10 cellular contexts compared by ENCODE assay signal in genomic region chr17:44005527-44005864, GRCh38. TPM values are rescaled to one million over a fixed set of nuclear protein-coding genes. Genes with fewer than 3 reads are reported as not detected.
DNase-seq lines count a peak whose midpoint lies in the region; ATAC-seq and TF ChIP-seq lines count a peak whose summit lies in the region.
"Had no signal": no experiment of that assay in that cellular context is flagged by ENCODE, and none has a peak within 500 bp of the region (broad histone marks: within the 10 kb centered on the region; RNA-seq: fewer than 3 reads in every experiment).

No MANE protein-coding gene starts in this region.

- TF ChIP-seq CTCF in right atrium auricular region (IDR thresholded peaks at IDR 0.05) (no peak), nephron progenitor cell (IDR thresholded peaks at IDR 0.05) (no peak)

- no peak overlapping the region for H3K4me3 Mint-ChIP-seq in nephron progenitor cell

- no peaks in the 10 kb centered on the region for H3K9me3 Mint-ChIP-seq in nephron progenitor cell

- H3K27ac ChIP-seq in right atrium auricular region (peak overlapping the region; percentile 37 to 62), epithelial cell of prostate (peak overlapping the region; percentile 86)

- peaks cover 0 to 21% of the 10 kb centered on the region in 2 donors for H3K27me3 ChIP-seq in right atrium auricular region

- DNase-seq in right atrium auricular region (ENCODE audit: low spot score) (no peak), left cardiac atrium (no peak), epithelial cell of prostate (ENCODE audit: low read depth, low spot score) (no peak), nephron progenitor cell (peak; percentile 30), EL (no peak), NCI-H82 treated with DMSO at 0.1 percent for 48 hours (lab: John Stamatoyannopoulos, UW; ENCODE audit: unreplicated experiment) (no peak), NCI-H69 (lab: John Stamatoyannopoulos, UW) (no peak)
- DNase-seq in activated naive CD4-positive, alpha-beta T cell treated with anti-CD3 and anti-CD28 coated beads, Interleukin-2, amount 50 U/mL, for 16 hours = no peak

- H3K4me1 Mint-ChIP-seq in nephron progenitor cell = peaks cover 27% of the 10 kb centered on the region

- peaks cover 70% of the 10 kb centered on the region for H3K27me3 Mint-ChIP-seq in nephron progenitor cell (ENCODE audit: low read depth, poor library complexity)

- peaks cover 0 to 45% of the 10 kb centered on the region in 2 donors for H3K4me1 ChIP-seq in right atrium auricular region

- H3K36me3 Mint-ChIP-seq in nephron progenitor cell (ENCODE audit: low read depth) = peaks cover 6% of the 10 kb centered on the region

- H3K9me3 ChIP-seq in right atrium auricular region = no peaks in the 10 kb centered on the region

- intact Hi-C loops in left cardiac atrium (cut with DNase I) = loop anchor here in 1 of 2 donors (5.0 kb wide), 1 partner anchor 37 kb away; no protein-coding TSS in a partner anchor

- no peaks in the 10 kb centered on the region for H3K36me3 ChIP-seq in right atrium auricular region

- peak overlapping the region; percentile 50 to 67 for H3K4me3 ChIP-seq in right atrium auricular region

- no peak for ATAC-seq in left cardiac atrium

- no peak overlapping the region for H3K27ac Mint-ChIP-seq in nephron progenitor cell

RNA-seq across cellular contexts. Expression of gene NAGS, which starts 1.1 kb away (rescaled TPM):
- total RNA-seq in right atrium auricular region (1 to 10 TPM; 1.7 to 4.5 TPM), left cardiac atrium (1 to 10 TPM; 1.3 to 1.4 TPM)

RNA-seq across cellular contexts. Expression of gene TMEM101, which starts 9.3 kb away (rescaled TPM):
- total RNA-seq in right atrium auricular region (10 to 100 TPM; 21.0 to 25.0 TPM), left cardiac atrium (10 to 100 TPM; 16.1 to 17.5 TPM)

RNA-seq across cellular contexts. Expression of gene PYY, which starts 51.8 kb away (rescaled TPM):
- not detected for total RNA-seq in right atrium auricular region
- total RNA-seq in left cardiac atrium = not detected
- total RNA-seq: LHCN-M2, mesenteric fat pad had no signal
